ENCODE assay signal across 8 cellular contexts in the genomic region with DNA sequence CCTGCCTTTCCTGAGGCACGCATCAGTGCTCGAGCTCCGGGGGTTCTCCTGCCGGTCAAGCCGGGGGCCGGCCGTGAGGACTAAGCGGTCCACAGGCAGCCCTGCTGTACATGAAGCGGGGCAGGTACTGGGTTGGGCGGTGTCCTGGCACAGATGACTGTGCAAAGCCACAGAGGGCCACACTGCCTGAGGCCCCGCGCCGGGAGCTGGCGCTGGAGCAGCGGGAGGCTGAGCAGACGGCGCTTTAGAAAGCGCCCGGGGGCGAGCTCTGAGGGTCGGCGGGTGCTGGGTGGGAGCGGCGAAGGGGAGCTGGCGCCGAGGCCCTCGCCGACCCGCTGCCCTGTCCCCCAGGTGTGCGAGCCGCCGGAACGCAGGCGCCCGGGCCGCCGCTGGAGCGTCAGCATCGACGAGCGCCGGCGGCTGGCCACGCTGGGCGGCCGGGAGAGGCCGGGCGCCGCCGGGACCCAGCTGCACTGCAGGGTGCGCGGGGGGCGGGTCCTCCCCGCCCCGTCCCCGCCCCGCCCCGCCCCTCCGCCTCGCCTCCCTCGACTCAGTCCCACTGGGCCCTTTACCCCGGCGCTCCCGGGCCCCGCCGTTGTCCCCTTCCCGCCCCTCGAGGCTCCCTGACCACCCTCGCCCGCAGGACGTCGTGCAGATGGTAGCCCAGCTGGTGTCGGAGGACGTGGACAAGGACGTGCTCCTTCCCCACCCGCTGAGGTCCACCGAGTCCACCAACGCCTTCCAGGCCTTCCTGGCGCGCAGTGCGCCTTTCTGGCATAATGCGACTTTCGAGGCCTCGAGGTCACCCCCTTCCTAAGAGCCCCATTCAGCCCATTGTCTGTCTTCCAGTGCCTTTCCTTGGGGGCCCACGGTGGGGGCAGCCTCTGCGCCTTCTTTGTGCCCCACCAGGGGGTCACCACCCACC. TPM values are rescaled to one million over a fixed set of nuclear protein-coding genes. Genes with fewer than 3 reads are reported as not detected.
A peak's percentile ranks its signal among the peaks of the same experiment; 100 is the strongest.
DNase-seq lines count a peak whose midpoint lies in the region; FAIRE-seq and TF ChIP-seq lines count a peak whose summit lies in the region.

No MANE protein-coding gene starts in this region.

- H3K18ac ChIP-seq in mesendoderm (ENCODE audit: low read length), result no peak overlapping the region

- no CpG with 5 or more reads among the region's 86 CpGs for WGBS in mesendoderm (ENCODE audit: extremely low coverage, insufficient coverage, low lambda C conversion rate)

- H3K79me1 ChIP-seq in mesendoderm (ENCODE audit: low read length), result no peaks in the 10 kb centered on the region

- peaks cover 0 to 15% (median 7%) of the 10 kb centered on the region in 4 donors for H3K4me1 ChIP-seq in Peyer's patch
- H3K4me1 ChIP-seq in mesendoderm (ENCODE audit: control insufficient read depth, low read depth, low read length), result no peaks in the 10 kb centered on the region

- no peaks in the 10 kb centered on the region for H3K79me2 ChIP-seq in mesendoderm (ENCODE audit: control insufficient read depth, insufficient read depth, low read length)

- no peak overlapping the region for H4K8ac ChIP-seq in mesendoderm (ENCODE audit: low read depth, low read length)

- no peak for TF ChIP-seq POLR2A in Peyer's patch (IDR thresholded peaks at IDR 0.05)

- no peak overlapping the region for H4K5ac ChIP-seq in mesendoderm (ENCODE audit: low read length)

- no peak for FAIRE-seq in urothelium cell line (lab: Jason Lieb, UNC)

- no peak overlapping the region for H3K4ac ChIP-seq in mesendoderm (ENCODE audit: low read depth, low read length)

- H3K4me2 ChIP-seq in mesendoderm (ENCODE audit: low read length), result peak overlapping the region; percentile 52

- H2BK5ac ChIP-seq in mesendoderm (ENCODE audit: low read length), result no peak overlapping the region

- H2AK5ac ChIP-seq in mesendoderm (ENCODE audit: low read length), result no peak overlapping the region

- peak; percentile 55 for DNase-seq in activated T-cell treated with anti-CD3 and anti-CD28 coated beads, Interleukin-2, amount 50 U/mL, for 1 hour
- DNase-seq in activated T-cell treated with anti-CD3 and anti-CD28 coated beads for 4 hours (no peak), Peyer's patch (peak in 2 of 3 donors; percentile 56 to 79), ecto neural progenitor cell (ENCODE audit: low spot score) (peak; percentile 64), mesendoderm (no peak), urothelium cell line (ENCODE audit: low spot score) (peak; percentile 75), NCI-H2227 (lab: John Stamatoyannopoulos, UW; ENCODE audit: unreplicated experiment) (no peak), putamen (ENCODE audit: low spot score) (no peak)

- no peaks in the 10 kb centered on the region for H3K9me3 ChIP-seq in Peyer's patch

- peak overlapping the region; percentile 88 for H3K56ac ChIP-seq in mesendoderm (ENCODE audit: low read length)

- no peak overlapping the region for H2BK120ac ChIP-seq in mesendoderm (ENCODE audit: low read depth, low read length)

- H2BK15ac ChIP-seq in mesendoderm (replicated peaks; ENCODE audit: low read depth), result no peak overlapping the region

- H3K4me3 ChIP-seq in Peyer's patch, result peak overlapping the region in 3 of 4 donors; percentile 42 to 47 (median 43)
- no peak overlapping the region for H3K4me3 ChIP-seq in mesendoderm (ENCODE audit: low read length)

- H3K27ac ChIP-seq in Peyer's patch (no peak overlapping the region), mesendoderm (ENCODE audit: low read depth, low read length) (no peak overlapping the region)

- H3K36me3 ChIP-seq in Peyer's patch, result no peaks in the 10 kb centered on the region
- H3K36me3 ChIP-seq in mesendoderm (ENCODE audit: control insufficient read depth, insufficient read depth, low read length), result no peaks in the 10 kb centered on the region

- H3K9ac ChIP-seq in mesendoderm (ENCODE audit: low read length), result peak overlapping the region; percentile 57

- H3K23ac ChIP-seq in mesendoderm (ENCODE audit: low read length), result no peak overlapping the region

- TF ChIP-seq CTCF in Peyer's patch (IDR thresholded peaks at IDR 0.05), result peak in 1 of 6 experiments; percentile 5

- H3K27me3 ChIP-seq in Peyer's patch (peaks cover 0 to 8% of the 10 kb centered on the region in 2 donors), mesendoderm (ENCODE audit: insufficient read depth, low read length, poor library complexity) (peaks cover 5% of the 10 kb centered on the region)

RNA-seq across cellular contexts. Expression of gene MTA1, which starts 8.3 kb away (rescaled TPM):
- total RNA-seq in Peyer's patch, result 100 to 1,000 TPM in 3 of 4 donors, 10 to 100 TPM in 1; 75.7 to 295 (median 165) TPM
- 125 TPM for polyA plus RNA-seq in mesendoderm (2013, experiment 1 of 2)
- 136 TPM for polyA plus RNA-seq in mesendoderm (2013, experiment 2 of 2)

RNA-seq across cellular contexts. Expression of gene TEX22, which starts 12.9 kb away (rescaled TPM):
- total RNA-seq in Peyer's patch, result 1 to 10 TPM in 1 of 4 donors, under 1 TPM in 2, not detected in 1; 0.35 to 1.6 (median 0.94) TPM
- 0.04 TPM for polyA plus RNA-seq in mesendoderm (2013, experiment 1 of 2)
- 0.04 TPM for polyA plus RNA-seq in mesendoderm (2013, experiment 2 of 2)

Comparison
In these comparisons a context has a peak if more than half of its experiments do, and no peak if none do; other contexts are left out.
1. DNase-seq: peak in activated T-cell treated with anti-CD3 and anti-CD28 coated beads, Interleukin-2, amount 50 U/mL, for 1 hour (single experiment), Peyer's patch (2 of 3), ecto neural progenitor cell (single experiment) and urothelium cell line (single experiment); none in activated T-cell treated with anti-CD3 and anti-CD28 coated beads for 4 hours (single experiment), mesendoderm (single experiment), NCI-H2227 (single experiment) and putamen (single experiment).